ENCODE assay signal across 8 cellular contexts in genomic region chr1:11802973-11803885, GRCh38.
A peak's percentile ranks its signal among the peaks of the same experiment; 100 is the strongest.
DNase-seq lines count a peak whose midpoint lies in the region; ATAC-seq and TF ChIP-seq lines count a peak whose summit lies in the region.

No MANE protein-coding gene starts in this region.

- DNase-seq in NCI-H82 (lab: John Stamatoyannopoulos, UW) (peak; percentile 99), activated T-cell treated with anti-CD3 and anti-CD28 coated beads for 1 hour (ENCODE audit: low read depth) (peak; percentile 66), epithelial cell of esophagus (ENCODE audit: low read depth) (peak; percentile 87), midbrain (lab: John Stamatoyannopoulos, UW) (peak; percentile 39), NCI-H1092 treated with DMSO at 0.1 percent for 48 hours (lab: John Stamatoyannopoulos, UW) (no peak)
- DNase-seq in stimulated activated CD8-positive, alpha-beta memory T cell treated with anti-CD3 and anti-CD28 coated beads, Interleukin-15, amount 100 ng/mL, for 24 hours (ENCODE audit: low read depth), result peak; percentile 27

- H3K4me2 ChIP-seq in BLaER1, result peak overlapping the region; percentile 98

- H3K9ac ChIP-seq in BLaER1, result peak overlapping the region; percentile 65

- peak overlapping the region; percentile 79 for H3K4me3 ChIP-seq in BLaER1
- H3K4me3 ChIP-seq in epithelial cell of esophagus (ENCODE audit: low read length), result peak overlapping the region; percentile 42

- ATAC-seq in GM21825 (IDR thresholded peaks at IDR 0.05; ENCODE audit: unreplicated experiment), result peak; percentile 27

- peaks cover 33% of the 10 kb centered on the region for H3K36me3 ChIP-seq in BLaER1

- H3K9me3 ChIP-seq in BLaER1, result no peaks in the 10 kb centered on the region

- no peaks in the 10 kb centered on the region for H3K27me3 ChIP-seq in BLaER1

- H3K27ac ChIP-seq in BLaER1, result peak overlapping the region; percentile 50

- H4K20me1 ChIP-seq in BLaER1, result peaks cover 28% of the 10 kb centered on the region

- H3K4me1 ChIP-seq in BLaER1, result peaks cover 56% of the 10 kb centered on the region

- no peak for TF ChIP-seq CTCF in epithelial cell of esophagus (IDR thresholded peaks at IDR 0.05; ENCODE audit: insufficient read depth, low read depth, low read length, missing control alignments)
